In the genomic region with DNA sequence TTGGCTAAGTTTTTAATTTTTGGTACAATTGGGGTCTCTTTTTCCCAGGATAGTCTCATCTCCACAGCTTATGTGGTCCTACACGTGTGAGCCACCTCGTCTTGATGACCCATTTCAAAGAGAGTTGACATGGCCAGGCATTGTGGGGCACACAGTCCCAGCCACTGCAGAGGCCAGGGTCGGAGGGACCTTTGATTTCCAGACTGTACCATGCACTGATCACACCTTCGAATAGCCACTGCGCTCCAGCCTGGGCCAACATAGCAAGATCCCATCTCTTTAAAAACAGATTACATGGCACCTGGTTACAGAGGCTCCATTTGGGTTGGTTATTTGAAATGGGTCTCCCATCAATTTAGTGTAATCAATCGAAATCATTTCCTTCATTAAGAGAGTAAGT, we compare ENCODE assay signal across 34 cellular contexts.
"Had no signal": no experiment of that assay in that cellular context is flagged by ENCODE, and none has a peak within 500 bp of the region (broad histone marks: within the 10 kb centered on the region; RNA-seq: fewer than 3 reads in every experiment).

No MANE protein-coding gene starts in this region.

- H3K4me3 ChIP-seq: MG63 had no signal

- DNase-seq: Karpas-422, Kasumi-1, MG63, MM.1S, MV-4-11, NCI-H1048, NCI-H1092, NCI-H1092 treated with DMSO at 0.1 percent for 48 hours, NCI-H1105, NCI-H1105 treated with DMSO at 0.1 percent for 48 hours, NCI-H1417, NCI-H1417 treated with DMSO at 0.1 percent for 48 hours, NCI-H1436, NCI-H1436 treated with DMSO at 0.1 percent for 48 hours, NCI-H146, NCI-H1694, NCI-H1694 treated with DMSO at 0.1 percent for 48 hours, NCI-H187, NCI-H187 treated with DMSO at 0.1 percent for 48 hours, NCI-H1930, NCI-H2029, NCI-H2029 treated with DMSO at 0.1 percent for 48 hours, NCI-H2081, NCI-H2081 treated with DMSO at 0.1 percent for 48 hours, NCI-H2107, NCI-H2171, NCI-H2171 treated with DMSO at 0.1 percent for 48 hours, NCI-H2227 treated with DMSO at 0.1 percent for 48 hours, NCI-H226, NCI-H345, NCI-H446, NCI-H446 treated with DMSO at 0.1 percent for 48 hours, NCI-H510A, NCI-H510A treated with DMSO at 0.1 percent for 48 hours had no signal

- H3K36me3 ChIP-seq: MG63 had no signal

- H3K9me3 ChIP-seq: MG63 had no signal
